5 cellular contexts compared by ENCODE assay signal in the genomic region with DNA sequence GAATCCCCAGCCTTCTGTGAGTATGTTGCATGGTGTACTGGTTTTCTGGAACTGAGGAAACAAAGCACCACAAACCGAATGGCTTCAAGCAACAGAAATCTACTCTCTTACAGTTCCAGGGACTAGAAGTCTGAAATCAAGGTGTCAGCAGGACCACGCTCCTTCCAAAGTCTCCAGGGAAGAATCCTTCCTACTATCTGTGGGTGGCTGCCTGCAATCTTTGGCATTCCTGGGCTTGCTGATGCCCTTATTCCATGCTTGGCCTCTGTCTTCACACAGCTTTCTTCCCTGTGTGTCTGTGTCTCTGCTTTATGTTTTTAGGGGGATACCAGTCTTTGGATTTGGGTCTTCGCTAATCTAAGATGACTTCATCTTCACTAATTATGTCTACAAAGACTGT.
"Had no signal": no experiment of that assay in that cellular context is flagged by ENCODE, and none has a peak within 500 bp of the region (broad histone marks: within the 10 kb centered on the region; RNA-seq: fewer than 3 reads in every experiment).

No MANE protein-coding gene starts in this region.

- DNase-seq: GM23248, GOT3, H7, HFFc6 had no signal

- H3K4me3 Mint-ChIP-seq: HFFc6, IgD-negative memory B cell had no signal

- H3K27me3 Mint-ChIP-seq: IgD-negative memory B cell had no signal

- H3K27ac Mint-ChIP-seq: HFFc6 had no signal

- H3K9me3 Mint-ChIP-seq: HFFc6, IgD-negative memory B cell had no signal
